In genomic region chr3:32340039-32340438, GRCh38 we compare ENCODE assay signal across 9 cellular contexts. TPM values are rescaled to one million over a fixed set of nuclear protein-coding genes. Genes with fewer than 3 reads are reported as not detected.
DNase-seq lines count a peak whose midpoint lies in the region; ATAC-seq lines count a peak whose summit lies in the region.
"Had no signal": no experiment of that assay in that cellular context is flagged by ENCODE, and none has a peak within 500 bp of the region (broad histone marks: within the 10 kb centered on the region; RNA-seq: fewer than 3 reads in every experiment).

No MANE protein-coding gene starts in this region.

- H3K27ac Mint-ChIP-seq in CD8-positive, alpha-beta memory T cell, result no peak overlapping the region
- H3K27ac Mint-ChIP-seq in stimulated activated effector memory CD8-positive, alpha-beta T cell treated with anti-CD3 and anti-CD28 coated beads, Interleukin-12 subunit alpha, Interleukin-12 subunit beta, amount 100 ng/mL, for 72 hours, result no peak overlapping the region

- DNase-seq in CD8-positive, alpha-beta memory T cell, result peak in 3 of 5 donors; percentile 15 to 51 (median 50)
- DNase-seq in GM19238 (ENCODE audit: insufficient read length, low spot score) (peak; percentile 12), NCI-H460 (ENCODE audit: extremely low read depth, low read depth) (peak; percentile 34), amniotic stem cell (lab: John Stamatoyannopoulos, UW) (peak; percentile 23), iPS DF 19.7 (ENCODE audit: low read depth, low spot score) (peak; percentile 28), NCI-H128 (lab: John Stamatoyannopoulos, UW; ENCODE audit: unreplicated experiment) (no peak)
- no peak for DNase-seq in stimulated activated effector memory CD8-positive, alpha-beta T cell treated with anti-CD3 and anti-CD28 coated beads, Interleukin-12 subunit alpha, Interleukin-12 subunit beta, amount 100 ng/mL, for 72 hours (ENCODE audit: low spot score in 2 of 2)

- peak; percentile 67 for ATAC-seq in stimulated activated effector memory CD8-positive, alpha-beta T cell treated with anti-CD3 and anti-CD28 coated beads, Interleukin-12 subunit alpha, Interleukin-12 subunit beta, amount 100 ng/mL, for 72 hours
- ATAC-seq in HG03442 (IDR thresholded peaks at IDR 0.05; ENCODE audit: unreplicated experiment), result no peak

- POLR2A ChIA-PET in CD8-positive, alpha-beta memory T cell (lab: Charles Lee), result no interaction called here

- H3K4me3 ChIP-seq in CD8-positive, alpha-beta memory T cell (ENCODE audit: low read length), result no peak overlapping the region
- H3K4me3 ChIP-seq: SJSA1 had no signal

- no peaks in the 10 kb centered on the region for H3K9me3 Mint-ChIP-seq in CD8-positive, alpha-beta memory T cell
- H3K9me3 Mint-ChIP-seq in stimulated activated effector memory CD8-positive, alpha-beta T cell treated with anti-CD3 and anti-CD28 coated beads, Interleukin-12 subunit alpha, Interleukin-12 subunit beta, amount 100 ng/mL, for 72 hours, result no peaks in the 10 kb centered on the region

- no peaks in the 10 kb centered on the region for H3K36me3 Mint-ChIP-seq in CD8-positive, alpha-beta memory T cell
- H3K36me3 Mint-ChIP-seq in stimulated activated effector memory CD8-positive, alpha-beta T cell treated with anti-CD3 and anti-CD28 coated beads, Interleukin-12 subunit alpha, Interleukin-12 subunit beta, amount 100 ng/mL, for 72 hours, result no peaks in the 10 kb centered on the region

- no peaks in the 10 kb centered on the region for H3K27me3 ChIP-seq in CD8-positive, alpha-beta memory T cell (ENCODE audit: insufficient read depth, low read length, poor library complexity, severe bottlenecking)
- H3K27me3 ChIP-seq: SJSA1 had no signal

- H3K4me3 Mint-ChIP-seq in CD8-positive, alpha-beta memory T cell, result no peak overlapping the region
- H3K4me3 Mint-ChIP-seq in stimulated activated effector memory CD8-positive, alpha-beta T cell treated with anti-CD3 and anti-CD28 coated beads, Interleukin-12 subunit alpha, Interleukin-12 subunit beta, amount 100 ng/mL, for 72 hours, result no peak overlapping the region

- H3K4me1 Mint-ChIP-seq in CD8-positive, alpha-beta memory T cell, result peaks cover 0 to 16% (median 14%) of the 10 kb centered on the region in 3 donors
- no peaks in the 10 kb centered on the region for H3K4me1 Mint-ChIP-seq in stimulated activated effector memory CD8-positive, alpha-beta T cell treated with anti-CD3 and anti-CD28 coated beads, Interleukin-12 subunit alpha, Interleukin-12 subunit beta, amount 100 ng/mL, for 72 hours

- no peaks in the 10 kb centered on the region for H3K27me3 Mint-ChIP-seq in CD8-positive, alpha-beta memory T cell

- no peaks in the 10 kb centered on the region for H3K36me3 ChIP-seq in CD8-positive, alpha-beta memory T cell (ENCODE audit: insufficient read depth, low read length)
- H3K36me3 ChIP-seq: SJSA1 had no signal

- H3K9me3 ChIP-seq in CD8-positive, alpha-beta memory T cell (ENCODE audit: low read length), result no peaks in the 10 kb centered on the region
- H3K9me3 ChIP-seq: SJSA1 had no signal

- H3K4me1 ChIP-seq in CD8-positive, alpha-beta memory T cell (ENCODE audit: insufficient read depth, low read length), result peaks cover 13% of the 10 kb centered on the region
- H3K4me1 ChIP-seq: SJSA1 had no signal

- H3K27ac ChIP-seq in CD8-positive, alpha-beta memory T cell (ENCODE audit: low read depth, low read length), result no peak overlapping the region
- H3K27ac ChIP-seq: SJSA1 had no signal

- CTCF ChIA-PET in CD8-positive, alpha-beta memory T cell (lab: Charles Lee), result interaction anchor here (0.8 to 1.9 kb wide), 5 partner anchors 37 to 323 kb away, joined by 3 to 11 read pairs (median 3); no protein-coding TSS in a partner anchor

RNA-seq across cellular contexts. Expression of gene CMTM7, which starts 51.6 kb away (rescaled TPM):
- 10 to 100 TPM; 33.5 to 39.4 TPM for total RNA-seq in CD8-positive, alpha-beta memory T cell
- 113 TPM for polyA plus RNA-seq in CD8-positive, alpha-beta memory T cell
- total RNA-seq in NCI-H460 (2014; rRNA removed; shearing (Covaris generic)), result 10.9 and 12.3 TPM in 2 replicates
- polyA plus RNA-seq in NCI-H460 (2014; cell fraction: nucleus; rRNA removed), result 12.4 and 14.9 TPM in 2 replicates

Comparison
In these comparisons a context has a peak if more than half of its experiments do, and no peak if none do; other contexts are left out.
1. DNase-seq: peak in CD8-positive, alpha-beta memory T cell (3 of 5), GM19238 (single experiment), NCI-H460 (single experiment), amniotic stem cell (single experiment) and iPS DF 19.7 (single experiment); none in stimulated activated effector memory CD8-positive, alpha-beta T cell treated with anti-CD3 and anti-CD28 coated beads, Interleukin-12 subunit alpha, Interleukin-12 subunit beta, amount 100 ng/mL, for 72 hours (0 of 2) and NCI-H128 (single experiment).